ENCODE assay signal across 8 cellular contexts in genomic region chr18:13216092-13216582, GRCh38. TPM values are rescaled to one million over a fixed set of nuclear protein-coding genes. Genes with fewer than 3 reads are reported as not detected.
A peak's percentile ranks its signal among the peaks of the same experiment; 100 is the strongest.
DNase-seq lines count a peak whose midpoint lies in the region; ATAC-seq and TF ChIP-seq lines count a peak whose summit lies in the region.

No MANE protein-coding gene starts in this region.

- H3K18ac ChIP-seq in trophoblast cell (ENCODE audit: low read length), result no peak overlapping the region

- peak overlapping the region; percentile 80 for H3K4me3 Mint-ChIP-seq in activated naive CD8-positive, alpha-beta T cell treated with anti-CD3 and anti-CD28 coated beads, Interleukin-2, amount 50 U/mL, for 24 hours

- no peak overlapping the region for H2BK5ac ChIP-seq in trophoblast cell (ENCODE audit: low read depth, low read length, poor library complexity)

- peaks cover 11% of the 10 kb centered on the region for H3K79me1 ChIP-seq in trophoblast cell (ENCODE audit: low read length)

- no peak overlapping the region for H2AK5ac ChIP-seq in trophoblast cell (ENCODE audit: low read length)

- no peak overlapping the region for H2AFZ ChIP-seq in trophoblast cell (ENCODE audit: insufficient read depth, low read length, poor library complexity)

- H3K36me3 Mint-ChIP-seq in activated naive CD8-positive, alpha-beta T cell treated with anti-CD3 and anti-CD28 coated beads, Interleukin-2, amount 50 U/mL, for 24 hours (ENCODE audit: low read depth), result no peaks in the 10 kb centered on the region

- H4K91ac ChIP-seq in trophoblast cell (ENCODE audit: low read depth, low read length), result no peak overlapping the region

- no peak overlapping the region for H3K14ac ChIP-seq in trophoblast cell (ENCODE audit: low read length)

- DNase-seq in GM04504 (ENCODE audit: low read depth), result peak; percentile 24
- DNase-seq in LNCaP clone FGC (ENCODE audit: low read depth), result peak; percentile 27
- peak; percentile 73 for DNase-seq in SK-N-DZ (ENCODE audit: low spot score)
- DNase-seq in activated naive CD8-positive, alpha-beta T cell treated with anti-CD3 and anti-CD28 coated beads, Interleukin-2, amount 50 U/mL, for 24 hours, result peak; percentile 55
- DNase-seq in head of caudate nucleus, result peak; percentile 72 to 97 (median 89)
- DNase-seq in trophoblast cell, result peak; percentile 64 to 69

- no peak overlapping the region for H3K4me3 ChIP-seq in LNCaP clone FGC (ENCODE audit: low read depth, low read length)
- no peak overlapping the region for H3K4me3 ChIP-seq in trophoblast cell (ENCODE audit: low read depth, low read length)

- H3K79me2 ChIP-seq in trophoblast cell (ENCODE audit: control insufficient read depth, insufficient read depth, low read length, poor library complexity), result peaks cover 7% of the 10 kb centered on the region

- H3K9me3 Mint-ChIP-seq in activated naive CD8-positive, alpha-beta T cell treated with anti-CD3 and anti-CD28 coated beads, Interleukin-2, amount 50 U/mL, for 24 hours, result no peaks in the 10 kb centered on the region

- H3K36me3 ChIP-seq in trophoblast cell (ENCODE audit: control insufficient read depth in 1 of 2, insufficient read depth in 2 of 2, low read length in 2 of 2), result no peaks in the 10 kb centered on the region

- H3K9me3 ChIP-seq in trophoblast cell (ENCODE audit: insufficient read depth, low read depth, low read length), result no peaks in the 10 kb centered on the region

- H3K4me1 ChIP-seq in trophoblast cell (ENCODE audit: control insufficient read depth in 1 of 2, insufficient read depth in 2 of 2, low read length in 2 of 2), result peaks cover 8 to 17% of the 10 kb centered on the region in 2 experiments

- H3K4me2 ChIP-seq in trophoblast cell (ENCODE audit: low read length), result no peak overlapping the region

- no peak overlapping the region for H2BK12ac ChIP-seq in trophoblast cell (ENCODE audit: low read length)

- no peak overlapping the region for H3K27ac ChIP-seq in trophoblast cell (ENCODE audit: low read depth, low read length)

- no peak overlapping the region for H3K4ac ChIP-seq in trophoblast cell (ENCODE audit: low read depth, low read length)

- no peak overlapping the region for H3K23ac ChIP-seq in trophoblast cell (ENCODE audit: low read length)

- ATAC-seq in activated naive CD8-positive, alpha-beta T cell treated with anti-CD3 and anti-CD28 coated beads, Interleukin-2, amount 50 U/mL, for 24 hours, result peak; percentile 77
- no peak for ATAC-seq in HG02840 (IDR thresholded peaks at IDR 0.05; ENCODE audit: low FRiP score, unreplicated experiment)
- ATAC-seq in HG03135 (IDR thresholded peaks at IDR 0.05; ENCODE audit: unreplicated experiment), result no peak

- no peak overlapping the region for H3K27ac Mint-ChIP-seq in activated naive CD8-positive, alpha-beta T cell treated with anti-CD3 and anti-CD28 coated beads, Interleukin-2, amount 50 U/mL, for 24 hours

- H2BK120ac ChIP-seq in trophoblast cell (ENCODE audit: insufficient read depth, low read length, poor library complexity), result no peak overlapping the region

- WGBS in trophoblast cell (ENCODE audit: extremely low coverage, insufficient coverage, insufficient read length), result no CpG with 5 or more reads among the region's 8 CpGs

- H4K8ac ChIP-seq in trophoblast cell (ENCODE audit: low read depth, low read length), result no peak overlapping the region

- peaks cover 40% of the 10 kb centered on the region for H3K27me3 Mint-ChIP-seq in activated naive CD8-positive, alpha-beta T cell treated with anti-CD3 and anti-CD28 coated beads, Interleukin-2, amount 50 U/mL, for 24 hours

- H3K4me1 Mint-ChIP-seq in activated naive CD8-positive, alpha-beta T cell treated with anti-CD3 and anti-CD28 coated beads, Interleukin-2, amount 50 U/mL, for 24 hours, result peaks cover 34% of the 10 kb centered on the region

- no peak overlapping the region for H3K9ac ChIP-seq in trophoblast cell (ENCODE audit: low read length)

- no peak overlapping the region for H4K12ac ChIP-seq in trophoblast cell (ENCODE audit: low read depth, low read length)

- intact Hi-C loops in head of caudate nucleus (cut with DNase I), result loop anchor here (10.0 kb wide), 3 partner anchors 159 to 509 kb away; partner anchors contain the start of genes FAM210A and RNMT

- peak; percentile 93 for TF ChIP-seq CTCF in LNCaP clone FGC (IDR thresholded peaks at IDR 0.05; ENCODE audit: control insufficient read depth, extremely low read depth, insufficient read depth)

- H3K27me3 ChIP-seq in trophoblast cell (ENCODE audit: insufficient read depth, low read length), result peaks cover 3% of the 10 kb centered on the region

RNA-seq across cellular contexts. Expression of gene LDLRAD4, which starts 2.4 kb away (rescaled TPM):
- polyA plus RNA-seq in SK-N-DZ (2014; cell fraction: cytosol; rRNA removed), result 4.4 and 6.2 TPM in 2 replicates
- 4.9 and 6.1 TPM in 2 replicates for polyA plus RNA-seq in SK-N-DZ (2014; cell fraction: nucleus; rRNA removed)
- polyA plus RNA-seq in trophoblast cell (2013), result 6.9 and 7.5 TPM in 2 replicates

Comparison
In these comparisons a context has a peak if more than half of its experiments do, and no peak if none do; other contexts are left out.
1. DNase-seq: peak in every context shown above with its lines; median percentile 89 in head of caudate nucleus; 73 in SK-N-DZ; 66 in trophoblast cell; 55 in activated naive CD8-positive, alpha-beta T cell treated with anti-CD3 and anti-CD28 coated beads, Interleukin-2, amount 50 U/mL, for 24 hours; 27 in LNCaP clone FGC; 24 in GM04504.